Comparison of ENCODE assay signal across 27 cellular contexts in the genomic region with DNA sequence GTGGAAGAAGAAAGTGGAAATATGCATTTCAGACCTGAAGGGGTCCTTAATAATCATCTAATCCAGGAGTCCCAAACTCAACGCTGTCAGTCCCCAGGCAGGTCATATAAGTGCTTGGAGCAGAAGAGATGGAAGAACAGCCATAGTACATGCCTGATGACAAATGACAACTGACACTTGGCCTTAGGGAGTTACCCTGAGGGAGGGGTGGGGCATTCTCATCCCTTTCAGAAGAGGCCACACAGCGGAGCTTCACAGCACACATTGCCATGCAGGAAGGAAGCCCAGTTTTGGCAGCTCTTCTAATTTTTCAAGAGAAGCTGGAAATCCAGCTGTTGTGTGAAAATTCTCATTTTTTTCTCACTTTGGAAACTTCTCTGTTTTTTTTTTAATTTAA.
"Had no signal": no experiment of that assay in that cellular context is flagged by ENCODE, and none has a peak within 500 bp of the region (broad histone marks: within the 10 kb centered on the region; RNA-seq: fewer than 3 reads in every experiment).

No MANE protein-coding gene starts in this region.

- H3K36me3 ChIP-seq: ascending aorta, gastroesophageal sphincter, heart left ventricle, right lobe of liver, transverse colon had no signal

- H3K27ac ChIP-seq: ascending aorta, gastroesophageal sphincter, heart left ventricle, right lobe of liver, testis, transverse colon, VCaP had no signal

- H3K27me3 ChIP-seq: ascending aorta, gastroesophageal sphincter, heart left ventricle, right lobe of liver, testis, transverse colon had no signal

- H3K27me3 Mint-ChIP-seq: activated naive CD4-positive, alpha-beta T cell treated with anti-CD3 and anti-CD28 coated beads, Interleukin-2, amount 10 ng/mL, durations not matched to agents 7 days and 5 days; activated naive CD8-positive, alpha-beta T cell treated with anti-CD3 and anti-CD28 coated beads, Interleukin-2, amount 10 ng/mL, durations not matched to agents 7 days and 5 days; activated T-cell treated with anti-CD3 and anti-CD28 coated beads, Interleukin-2, amount 50 U/mL, for 24 hours; effector memory CD8-positive, alpha-beta T cell had no signal

- DNase-seq: activated CD4-positive, alpha-beta T cell treated with anti-CD3 and anti-CD28 coated beads for 48 hours; activated CD4-positive, alpha-beta T cell treated with anti-CD3 and anti-CD28 coated beads, Interleukin-2, amount 50 U/mL, for 48 hours; activated CD8-positive, alpha-beta memory T cell treated with anti-CD3 and anti-CD28 coated beads for 24 hours; activated gamma-delta T cell; activated naive CD4-positive, alpha-beta T cell treated with anti-CD3 and anti-CD28 coated beads, Interleukin-2, amount 10 ng/mL, durations not matched to agents 7 days and 5 days; activated naive CD8-positive, alpha-beta T cell treated with anti-CD3 and anti-CD28 coated beads, Interleukin-2, amount 10 ng/mL, durations not matched to agents 7 days and 5 days; activated T-cell treated with anti-CD3 and anti-CD28 coated beads, Interleukin-2, amount 50 U/mL, for 24 hours; cortex of kidney; effector memory CD8-positive, alpha-beta T cell; erythroblast; heart left ventricle; immature natural killer cell; kidney; left colon; right lobe of liver; stimulated activated CD4-positive, alpha-beta T cell treated with anti-CD3 and anti-CD28 coated beads, Interleukin-2, amount 100 ng/mL, for 48 hours; stimulated activated naive CD4-positive, alpha-beta T cell treated with Interleukin-2 at 50 U/mL for 16 hours; T-helper 9 cell; testis; transverse colon had no signal

- ATAC-seq: activated CD4-positive, CD25-positive, alpha-beta regulatory T cell treated with anti-CD3 and anti-CD28 coated beads, Interleukin-2, amount 50 U/mL, for 24 hours; effector memory CD8-positive, alpha-beta T cell; gastroesophageal sphincter; heart left ventricle; left colon; natural killer cell treated with Interleukin-12 subunit alpha and Interleukin-12 subunit beta and Interleukin-15 and Interleukin-18, amount 100 ng/mL, for 72 hours; right lobe of liver had no signal

- H3K9me3 Mint-ChIP-seq: activated T-cell treated with anti-CD3 and anti-CD28 coated beads, Interleukin-2, amount 50 U/mL, for 24 hours; brain; mesothelial cell of epicardium had no signal

- H3K4me1 Mint-ChIP-seq: activated naive CD4-positive, alpha-beta T cell treated with anti-CD3 and anti-CD28 coated beads, Interleukin-2, amount 10 ng/mL, durations not matched to agents 7 days and 5 days; activated naive CD8-positive, alpha-beta T cell treated with anti-CD3 and anti-CD28 coated beads, Interleukin-2, amount 10 ng/mL, durations not matched to agents 7 days and 5 days; immature natural killer cell had no signal

- H3K9me3 ChIP-seq: ascending aorta, gastroesophageal sphincter, heart left ventricle, right lobe of liver, testis, transverse colon had no signal

- H3K4me3 Mint-ChIP-seq: activated naive CD4-positive, alpha-beta T cell treated with anti-CD3 and anti-CD28 coated beads, Interleukin-2, amount 10 ng/mL, durations not matched to agents 7 days and 5 days; activated naive CD8-positive, alpha-beta T cell treated with anti-CD3 and anti-CD28 coated beads, Interleukin-2, amount 10 ng/mL, durations not matched to agents 7 days and 5 days; activated T-cell treated with anti-CD3 and anti-CD28 coated beads, Interleukin-2, amount 50 U/mL, for 24 hours; brain; effector memory CD8-positive, alpha-beta T cell; immature natural killer cell; mesothelial cell of epicardium; natural killer cell treated with Interleukin-12 subunit alpha and Interleukin-12 subunit beta and Interleukin-15 and Interleukin-18, amount 100 ng/mL, for 72 hours had no signal

- H3K27ac Mint-ChIP-seq: activated naive CD4-positive, alpha-beta T cell treated with anti-CD3 and anti-CD28 coated beads, Interleukin-2, amount 10 ng/mL, durations not matched to agents 7 days and 5 days; activated naive CD8-positive, alpha-beta T cell treated with anti-CD3 and anti-CD28 coated beads, Interleukin-2, amount 10 ng/mL, durations not matched to agents 7 days and 5 days; activated T-cell treated with anti-CD3 and anti-CD28 coated beads, Interleukin-2, amount 50 U/mL, for 24 hours; effector memory CD8-positive, alpha-beta T cell; immature natural killer cell; mesothelial cell of epicardium; natural killer cell treated with Interleukin-12 subunit alpha and Interleukin-12 subunit beta and Interleukin-15 and Interleukin-18, amount 100 ng/mL, for 72 hours had no signal

- H3K4me1 ChIP-seq: ascending aorta, gastroesophageal sphincter, heart left ventricle, right lobe of liver, testis, transverse colon had no signal

- H3K4me3 ChIP-seq: ascending aorta, gastroesophageal sphincter, heart left ventricle, right lobe of liver, testis, transverse colon had no signal

- H3K36me3 Mint-ChIP-seq: activated naive CD4-positive, alpha-beta T cell treated with anti-CD3 and anti-CD28 coated beads, Interleukin-2, amount 10 ng/mL, durations not matched to agents 7 days and 5 days; activated naive CD8-positive, alpha-beta T cell treated with anti-CD3 and anti-CD28 coated beads, Interleukin-2, amount 10 ng/mL, durations not matched to agents 7 days and 5 days; brain; immature natural killer cell; mesothelial cell of epicardium had no signal
